Comparison of ENCODE assay signal across 22 cellular contexts in genomic region chr12:85516039-85516438, GRCh38.
DNase-seq lines count a peak whose midpoint lies in the region; ATAC-seq, FAIRE-seq and TF ChIP-seq lines count a peak whose summit lies in the region.
"Had no signal": no experiment of that assay in that cellular context is flagged by ENCODE, and none has a peak within 500 bp of the region (broad histone marks: within the 10 kb centered on the region; RNA-seq: fewer than 3 reads in every experiment).

No MANE protein-coding gene starts in this region.

- TF ChIP-seq CTCF in A549 (IDR thresholded peaks at IDR 0.05) (no peak), K562 (IDR thresholded peaks at IDR 0.05 in 2 of 3, conservative IDR thresholded peaks at IDR 0.05 in 1 of 3; ENCODE audit: insufficient read depth in 2 of 3, low read depth in 1 of 3, low read length in 3 of 3) (no peak)

- in situ Hi-C loops in K562 (cut with MboI) (no loop called here), GM23248 (cut with MboI) (no loop called here)

- H3K27ac ChIP-seq in A549 (no peak overlapping the region), K562 (ENCODE audit: extremely low read depth, low read depth, low read length) (no peak overlapping the region), GM23248 (no peak overlapping the region)
- H3K27ac ChIP-seq: BLaER1 treated with 17β-estradiol and CSF1 and Interleukin-3, amounts not matched to agents 10 nM and 100 nM; C4-2B had no signal

- H3K9me2 ChIP-seq in GM23248 (ENCODE audit: insufficient read depth), result no peaks in the 10 kb centered on the region

- FAIRE-seq in A204.1 (lab: Jason Lieb, UNC), result peak; percentile 3
- FAIRE-seq in A549 (lab: Jason Lieb, UNC), result no peak
- FAIRE-seq in K562 (lab: Jason Lieb, UNC), result no peak
- peak; percentile 69 for FAIRE-seq in islet of Langerhans (lab: Jason Lieb, UNC)
- FAIRE-seq: D721Med, GM12891, GM19239 had no signal

- H3F3A ChIP-seq in GM23248 (ENCODE audit: insufficient read depth), result no peaks in the 10 kb centered on the region

- H3K79me2 ChIP-seq in K562 (ENCODE audit: control insufficient read depth, insufficient read depth, low read length), result no peaks in the 10 kb centered on the region
- H3K79me2 ChIP-seq in GM23248 (ENCODE audit: insufficient read depth), result no peaks in the 10 kb centered on the region

- TF ChIP-seq POLR2A in A549 (IDR thresholded peaks at IDR 0.05; ENCODE audit: low read length) (no peak), K562 (conservative IDR thresholded peaks at IDR 0.05) (no peak)

- no TSS peak for BruUV-seq in K562 (replicated peaks; lab: Mats Ljungman, UMichigan)

- ATAC-seq in A549 (no peak), K562 (no peak), GM21447 (IDR thresholded peaks at IDR 0.05; ENCODE audit: unreplicated experiment) (no peak), HG03378 (IDR thresholded peaks at IDR 0.05; ENCODE audit: unreplicated experiment) (no peak)
- ATAC-seq: CD8-positive, alpha-beta T cell had no signal

- H3K4me3 ChIP-seq in A549 (no peak overlapping the region), K562 (no peak overlapping the region), GM23248 (no peak overlapping the region)
- H3K4me3 ChIP-seq: BLaER1 treated with 17β-estradiol and CSF1 and Interleukin-3, amounts not matched to agents 10 nM and 100 nM had no signal

- no peak overlapping the region for H2AFZ ChIP-seq in K562 (ENCODE audit: low read depth, low read length)
- H2AFZ ChIP-seq in GM23248, result no peak overlapping the region

- H3K9ac ChIP-seq in K562 (ENCODE audit: insufficient read depth in 1 of 2, low read depth in 2 of 2, low read length in 2 of 2), result no peak overlapping the region
- H3K9ac ChIP-seq in GM23248, result no peak overlapping the region
- H3K9ac ChIP-seq: BLaER1 treated with 17β-estradiol and CSF1 and Interleukin-3, amounts not matched to agents 10 nM and 100 nM had no signal

- TF ChIP-seq EP300 in A549 (IDR thresholded peaks at IDR 0.05) (no peak), K562 (IDR thresholded peaks at IDR 0.05; ENCODE audit: low read length) (no peak)

- intact Hi-C loops in K562 (cut with micrococcal nuclease), result no loop called here

- DNase-seq in A549 (ENCODE audit: low read depth in 1 of 2, low spot score in 1 of 2) (no peak), K562 (ENCODE audit: extremely low read depth in 1 of 4, low spot score in 3 of 4) (no peak), GM23248 (no peak), NCI-H2081 (lab: John Stamatoyannopoulos, UW) (no peak)
- DNase-seq: 8988T; ACHN; AML-193; Caco-2; Calu3; CD4-positive, alpha-beta T cell; CD8-positive, alpha-beta T cell; DMS79 treated with DMSO at 0.1 percent for 48 hours; GF-D8 had no signal

- H3K27me3 ChIP-seq in K562 (ENCODE audit: control insufficient read depth in 2 of 2, insufficient read depth in 2 of 2, low read length in 2 of 2), result no peaks in the 10 kb centered on the region
- no peaks in the 10 kb centered on the region; the same call in 1 of the 2 replicates for H3K27me3 ChIP-seq in GM23248 (replicated peaks; ENCODE audit: insufficient read depth)
- H3K27me3 ChIP-seq: BLaER1 treated with 17β-estradiol and CSF1 and Interleukin-3, amounts not matched to agents 10 nM and 100 nM had no signal

- H3K4me2 ChIP-seq in A549, result no peak overlapping the region
- H3K4me2 ChIP-seq in K562 (ENCODE audit: insufficient read depth, low read length), result no peak overlapping the region
- no peak overlapping the region for H3K4me2 ChIP-seq in GM23248 (ENCODE audit: unreplicated experiment)
- H3K4me2 ChIP-seq: BLaER1 treated with 17β-estradiol and CSF1 and Interleukin-3, amounts not matched to agents 10 nM and 100 nM had no signal

- no peaks in the 10 kb centered on the region for H3K36me3 ChIP-seq in K562 (ENCODE audit: control insufficient read depth, insufficient read depth, low read length)
- H3K36me3 ChIP-seq in GM23248 (ENCODE audit: low read depth), result no peaks in the 10 kb centered on the region
- H3K36me3 ChIP-seq: BLaER1 treated with 17β-estradiol and CSF1 and Interleukin-3, amounts not matched to agents 10 nM and 100 nM had no signal

- no peak for TF ChIP-seq RAD21 in A549 (conservative IDR thresholded peaks at IDR 0.05 in 1 of 2, IDR thresholded peaks at IDR 0.05 in 1 of 2)
- no peak for TF ChIP-seq RAD21 in K562 (CRISPR knock-in tag; conservative IDR thresholded peaks at IDR 0.05 in 1 of 2, IDR thresholded peaks at IDR 0.05 in 1 of 2)

- H3K4me1 ChIP-seq in A549 (no peaks in the 10 kb centered on the region), K562 (replicated peaks in 1 of 2; ENCODE audit: control insufficient read depth in 2 of 2, insufficient read depth in 2 of 2, low read length in 2 of 2) (no peaks in the 10 kb centered on the region), GM23248 (ENCODE audit: insufficient read depth) (no peaks in the 10 kb centered on the region)
- H3K4me1 ChIP-seq: BLaER1 treated with 17β-estradiol and CSF1 and Interleukin-3, amounts not matched to agents 10 nM and 100 nM; Caco-2 had no signal

- no peaks in the 10 kb centered on the region for H4K20me1 ChIP-seq in K562 (replicated peaks; ENCODE audit: control insufficient read depth, insufficient read depth, low read length)
- no peaks in the 10 kb centered on the region for H4K20me1 ChIP-seq in GM23248 (ENCODE audit: insufficient read depth)
- H4K20me1 ChIP-seq: BLaER1 treated with 17β-estradiol and CSF1 and Interleukin-3, amounts not matched to agents 10 nM and 100 nM had no signal

- no peaks in the 10 kb centered on the region for H3K9me1 ChIP-seq in K562 (ENCODE audit: control insufficient read depth, insufficient read depth, low read length)

- POLR2A ChIA-PET in A549 (lab: Yijun Ruan, JAX) (no interaction called here), K562 (lab: Yijun Ruan, JAX) (no interaction called here)

- CTCF ChIA-PET in A549 (lab: Yijun Ruan, JAX) (interaction anchor here (0.8 kb wide), 1 partner anchor 60 kb away, joined by 3 read pairs; no protein-coding TSS in a partner anchor), K562 (lab: Yijun Ruan, JAX; ENCODE audit: low intra/inter-chr PET ratio) (no interaction called here)

- H3K9me3 ChIP-seq in A549 (no peaks in the 10 kb centered on the region), K562 (replicated peaks; ENCODE audit: control insufficient read depth, insufficient read depth, low read depth, low read length) (no peaks in the 10 kb centered on the region), GM23248 (ENCODE audit: low read depth) (no peaks in the 10 kb centered on the region)
- H3K9me3 ChIP-seq: BLaER1 treated with 17β-estradiol and CSF1 and Interleukin-3, amounts not matched to agents 10 nM and 100 nM; Caco-2 had no signal

TF ChIP-seq in A549, 52 proteins besides CTCF, POLR2A, EP300 and RAD21:
- TF ChIP-seq MAFK (IDR thresholded peaks at IDR 0.05; ENCODE audit: partially characterized antibody), result peak; percentile 93
- no peak for TF ChIP-seq FOSL2 (IDR thresholded peaks at IDR 0.05)
- TF ChIP-seq FOSL2 (CRISPR knock-in tag; IDR thresholded peaks at IDR 0.05), result no peak

TF ChIP-seq in K562, 482 proteins besides CTCF, POLR2A, EP300 and RAD21:
- TF ChIP-seq PHF20 (IDR thresholded peaks at IDR 0.05; ENCODE audit: partially characterized antibody) (no peak), MAFF (IDR thresholded peaks at IDR 0.05; ENCODE audit: low read length) (peak; percentile 69; the same call in 1 of the 2 replicates), MAFG (tag; conservative IDR thresholded peaks at IDR 0.05) (peak; percentile 61), C11orf30 (IDR thresholded peaks at IDR 0.05; ENCODE audit: low read depth) (peak; percentile 70; the same call in 1 of the 2 replicates), MAFK (IDR thresholded peaks at IDR 0.05; ENCODE audit: low read length) (peak; percentile 86), ZNF316 (IDR thresholded peaks at IDR 0.05) (peak; percentile 88)
- TF ChIP-seq, protein P1, sequence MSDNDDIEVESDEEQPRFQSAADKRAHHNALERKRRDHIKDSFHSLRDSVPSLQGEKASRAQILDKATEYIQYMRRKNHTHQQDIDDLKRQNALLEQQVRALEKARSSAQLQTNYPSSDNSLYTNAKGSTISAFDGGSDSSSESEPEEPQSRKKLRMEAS (CRISPR knock-in tag; IDR thresholded peaks at IDR 0.05), result no peak
